ENCODE assay signal across 15 cellular contexts in genomic region chr5:81208904-81209303, GRCh38. TPM values are rescaled to one million over a fixed set of nuclear protein-coding genes. Genes with fewer than 3 reads are reported as not detected.
"Had no signal": no experiment of that assay in that cellular context is flagged by ENCODE, and none has a peak within 500 bp of the region (broad histone marks: within the 10 kb centered on the region; RNA-seq: fewer than 3 reads in every experiment).

No MANE protein-coding gene starts in this region.

- H3K4me3 ChIP-seq: tibial artery, vagina had no signal

- H3K27ac ChIP-seq: brain microvascular endothelial cell, tibial artery, vagina had no signal

- ATAC-seq: stimulated activated naive B cell treated with anti-CD40 and anti-IgM and Interleukin-4, amounts not matched to agents 10 μg/mL and 1 μg/mL and 100 μg/mL, for 72 hours had no signal

- FAIRE-seq: kidney had no signal

- H3K9me3 ChIP-seq: tibial artery, vagina had no signal

- H3K27me3 ChIP-seq: brain microvascular endothelial cell, tibial artery, vagina had no signal

- H3K36me3 ChIP-seq: brain microvascular endothelial cell, tibial artery, vagina had no signal

- DNase-seq: activated CD4-positive, alpha-beta T cell treated with anti-CD3 and anti-CD28 coated beads for 36 hours; activated CD8-positive, alpha-beta memory T cell treated with anti-CD3 and anti-CD28 coated beads, Interleukin-2, amount 50 U/mL, for 4 hours; activated CD8-positive, alpha-beta T cell treated with anti-CD3 and anti-CD28 coated beads for 36 hours; activated naive CD8-positive, alpha-beta T cell treated with anti-CD3 and anti-CD28 coated beads, Interleukin-2, amount 10 ng/mL, durations not matched to agents 7 days and 5 days; brain microvascular endothelial cell; endodermal cell; hippocampal formation; kidney; stimulated activated CD4-positive, alpha-beta T cell treated with anti-CD3 and anti-CD28 coated beads, Interleukin-15, amount 100 ng/mL, for 24 hours; stimulated activated CD4-positive, alpha-beta T cell treated with anti-CD3 and anti-CD28 coated beads, Interleukin-4, amount 100 ng/mL, for 1 hour; stimulated activated naive B cell treated with anti-CD40 and anti-IgM and Interleukin-4, amounts not matched to agents 10 μg/mL and 1 μg/mL and 100 μg/mL, for 72 hours; T-helper 9 cell; tibial artery had no signal

- H3K4me1 ChIP-seq: tibial artery, vagina had no signal

RNA-seq across cellular contexts. Expression of gene CKMT2, which starts 24.2 kb away (rescaled TPM):
- total RNA-seq: activated CD4-positive, alpha-beta T cell treated with anti-CD3 and anti-CD28 coated beads for 36 hours; activated CD8-positive, alpha-beta T cell treated with anti-CD3 and anti-CD28 coated beads for 36 hours; activated naive CD8-positive, alpha-beta T cell treated with anti-CD3 and anti-CD28 coated beads, Interleukin-2, amount 10 ng/mL, durations not matched to agents 7 days and 5 days; chondrocyte had no signal
